ENCODE assay signal across 8 cellular contexts in the genomic region with DNA sequence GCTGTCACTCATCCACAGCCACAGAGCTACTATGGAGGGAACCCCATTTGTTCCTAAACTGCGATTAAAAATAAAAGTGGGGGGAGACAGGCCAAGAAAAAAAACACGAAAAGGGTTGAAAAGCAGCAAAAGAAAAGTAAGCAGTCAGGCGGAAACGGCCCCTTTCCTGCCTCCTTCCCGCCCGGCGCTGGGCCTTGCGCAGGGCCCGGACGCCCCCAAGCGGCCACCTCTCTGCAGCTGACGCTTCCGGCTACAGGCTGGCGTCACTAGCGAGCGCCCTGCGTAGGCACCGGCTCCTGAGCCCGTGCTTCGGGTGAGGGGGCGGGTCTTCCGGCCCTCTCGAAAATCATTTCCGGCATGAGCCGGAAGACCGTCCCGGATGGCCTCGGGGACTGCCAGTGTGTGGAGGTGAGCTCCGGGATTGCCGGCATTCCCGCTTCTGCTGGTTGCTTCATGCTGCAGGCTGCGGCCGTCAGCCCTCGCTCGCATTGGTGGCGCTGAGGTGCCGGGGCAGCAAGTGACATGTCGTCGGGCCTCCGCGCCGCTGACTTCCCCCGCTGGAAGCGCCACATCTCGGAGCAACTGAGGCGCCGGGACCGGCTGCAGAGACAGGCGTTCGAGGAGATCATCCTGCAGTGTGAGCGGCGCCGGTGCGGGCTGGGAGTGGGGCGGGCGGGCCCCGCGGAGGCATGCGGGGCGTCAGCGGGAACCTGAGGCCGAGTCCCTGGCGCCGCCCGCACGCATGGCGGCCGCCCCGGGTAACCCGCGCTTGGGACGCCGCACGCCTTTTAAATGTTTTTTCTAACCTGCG. TPM values are rescaled to one million over a fixed set of nuclear protein-coding genes. Genes with fewer than 3 reads are reported as not detected.
DNase-seq lines count a peak whose midpoint lies in the region; ATAC-seq and TF ChIP-seq lines count a peak whose summit lies in the region.

A gene (plus strand): TSS at position 368 of the 811 bp plus-strand sequence. CDS start 155 bp downstream, at position 523.

- peak within 1 kb of the TSS; percentile 94 for H3K4me2 ChIP-seq in Loucy (ENCODE audit: low read depth, low read length, poor library complexity, severe bottlenecking)

- H3K9me3 ChIP-seq in Loucy (ENCODE audit: insufficient read depth, low read depth, low read length) = no peaks in the 10 kb centered on the region

- H3K27me3 Mint-ChIP-seq in natural killer cell treated with Interleukin-12 subunit alpha and Interleukin-12 subunit beta and Interleukin-15 and Interleukin-18, amount 100 ng/mL, for 72 hours = no peaks in the 10 kb centered on the region

- H3K4me1 Mint-ChIP-seq in natural killer cell treated with Interleukin-12 subunit alpha and Interleukin-12 subunit beta and Interleukin-15 and Interleukin-18, amount 100 ng/mL, for 72 hours (ENCODE audit: low read depth in 2 of 2) = peaks cover 46 to 60% of the 10 kb centered on the region in 2 donors

- TF ChIP-seq CTCF in Loucy (conservative IDR thresholded peaks at IDR 0.05; ENCODE audit: low read length) = peak; percentile 85

- H3K36me3 ChIP-seq in H7 (replicated peaks; ENCODE audit: control insufficient read depth, insufficient read depth, low read length) (peaks cover 2% of the 10 kb centered on the region), Loucy (ENCODE audit: insufficient read depth, low read length) (peaks cover 6% of the 10 kb centered on the region; the same call in 1 of the 2 replicates)

- H3K9ac ChIP-seq in Loucy (ENCODE audit: low read depth, low read length, poor library complexity, severe bottlenecking) = peak within 1 kb of the TSS; percentile 80

- H3K79me2 ChIP-seq in Loucy (ENCODE audit: insufficient read depth, low read length) = peaks cover 49% of the 10 kb centered on the region

- H3K9me2 ChIP-seq in Loucy (replicated peaks; ENCODE audit: low read depth, low read length) = no peaks in the 10 kb centered on the region

- peak within 1 kb of the TSS; percentile 86 to 90 for H3K27ac Mint-ChIP-seq in natural killer cell treated with Interleukin-12 subunit alpha and Interleukin-12 subunit beta and Interleukin-15 and Interleukin-18, amount 100 ng/mL, for 72 hours

- peak; percentile 99 to 100 for ATAC-seq in natural killer cell treated with Interleukin-12 subunit alpha and Interleukin-12 subunit beta and Interleukin-15 and Interleukin-18, amount 100 ng/mL, for 72 hours
- peak; percentile 91 for ATAC-seq in stimulated activated naive CD8-positive, alpha-beta T cell treated with anti-CD3 and anti-CD28 coated beads, Interleukin-15, Interleukin-2, amounts not matched to agents 100 U/mL and 50 U/mL, for 24 hours

- H3K4me3 Mint-ChIP-seq in natural killer cell treated with Interleukin-12 subunit alpha and Interleukin-12 subunit beta and Interleukin-15 and Interleukin-18, amount 100 ng/mL, for 72 hours = peak within 1 kb of the TSS; percentile 94

- peaks cover 35% of the 10 kb centered on the region for H4K20me1 ChIP-seq in Loucy (ENCODE audit: insufficient read depth, low read length, poor library complexity, severe bottlenecking)

- peaks cover 4% of the 10 kb centered on the region for H3K36me3 Mint-ChIP-seq in natural killer cell treated with Interleukin-12 subunit alpha and Interleukin-12 subunit beta and Interleukin-15 and Interleukin-18, amount 100 ng/mL, for 72 hours

- H3K27me3 ChIP-seq in H7 (ENCODE audit: control insufficient read depth, insufficient read depth, low read length) = no peaks in the 10 kb centered on the region
- H3K27me3 ChIP-seq in Loucy (ENCODE audit: insufficient read depth, low read length, poor library complexity, severe bottlenecking) = no peaks in the 10 kb centered on the region

- H3F3A ChIP-seq in Loucy (ENCODE audit: low read depth) = no peaks in the 10 kb centered on the region

- TF ChIP-seq POLR2A in Raji (IDR thresholded peaks at IDR 0.05; ENCODE audit: insufficient read depth, low read depth, low read length) = peak; percentile 95

- H3K4me1 ChIP-seq in Loucy (ENCODE audit: insufficient read depth, low read length, poor library complexity, severe bottlenecking) = peaks cover 32% of the 10 kb centered on the region

- H3K9me3 Mint-ChIP-seq in natural killer cell treated with Interleukin-12 subunit alpha and Interleukin-12 subunit beta and Interleukin-15 and Interleukin-18, amount 100 ng/mL, for 72 hours = no peaks in the 10 kb centered on the region

- peak within 1 kb of the TSS; percentile 90 for H2AFZ ChIP-seq in Loucy (ENCODE audit: low read length)

- H3K4me3 ChIP-seq in H7 (ENCODE audit: insufficient read depth, low read depth, low read length) = peak within 1 kb of the TSS; percentile 98
- peak within 1 kb of the TSS; percentile 84 for H3K4me3 ChIP-seq in Loucy (ENCODE audit: low read length, poor library complexity, severe bottlenecking)

- in situ Hi-C loops in G401 (cut with HindIII; ENCODE audit: low sequenced_read_pairs) = no loop called here

- DNase-seq in G401 (ENCODE audit: low spot score) = peak; percentile 95
- DNase-seq in H7 = peak; percentile 98
- DNase-seq in activated T-helper 9 cell treated with anti-CD3 and anti-CD28 coated beads, Interleukin-2, amount 50 U/mL, for 16 hours (ENCODE audit: low read depth) = peak; percentile 93
- DNase-seq in fibroblast of peridontal ligament (ENCODE audit: extremely low read depth) = peak; percentile 93
- DNase-seq in natural killer cell treated with Interleukin-12 subunit alpha and Interleukin-12 subunit beta and Interleukin-15 and Interleukin-18, amount 100 ng/mL, for 72 hours (ENCODE audit: low spot score) = peak; percentile 98
- peak; percentile 97 for DNase-seq in stimulated activated naive CD8-positive, alpha-beta T cell treated with anti-CD3 and anti-CD28 coated beads, Interleukin-15, Interleukin-2, amounts not matched to agents 100 U/mL and 50 U/mL, for 24 hours

RNA-seq across cellular contexts. Expression of the gene that starts here (rescaled TPM):
- 30.8 and 38.8 TPM in 2 replicates for total RNA-seq in G401 (2014; rRNA removed; shearing (Covaris generic))
- total RNA-seq in H7 (2014; rRNA removed; shearing (Covaris generic)) = 52.1 and 64.8 TPM in 2 replicates
- 10 to 100 TPM; 39.5 to 78.6 TPM for total RNA-seq in natural killer cell treated with Interleukin-12 subunit alpha and Interleukin-12 subunit beta and Interleukin-15 and Interleukin-18, amount 100 ng/mL, for 72 hours

Comparison
In these comparisons a context has a peak if more than half of its experiments do, and no peak if none do; other contexts are left out.
1. Peak in every context shown above with its lines: DNase-seq, ATAC-seq and H3K4me3 ChIP-seq.